27 cellular contexts compared by ENCODE assay signal in the genomic region with DNA sequence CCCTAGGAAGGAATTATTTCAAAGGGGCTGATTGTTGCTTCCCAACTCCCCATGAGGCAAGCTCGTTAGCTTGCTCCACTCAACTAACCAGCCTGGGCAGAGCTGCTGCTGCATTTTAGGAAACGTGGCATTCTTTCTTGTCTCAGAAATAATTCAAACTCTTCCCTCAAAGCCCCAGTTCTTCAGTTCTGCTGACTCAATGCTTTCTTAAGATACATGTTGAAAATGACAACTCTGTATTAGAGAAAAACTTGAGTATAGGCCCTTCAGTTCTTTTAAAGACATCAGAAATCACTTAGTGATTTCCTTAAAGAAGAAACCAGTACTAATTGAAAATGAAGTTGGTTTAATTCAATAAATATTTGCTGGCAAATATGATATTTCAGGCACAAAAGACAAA.
"Had no signal": no experiment of that assay in that cellular context is flagged by ENCODE, and none has a peak within 500 bp of the region (broad histone marks: within the 10 kb centered on the region; RNA-seq: fewer than 3 reads in every experiment).

No MANE protein-coding gene starts in this region.

- H3K4me3 ChIP-seq: left lung, lower lobe of right lung, pancreas, prostate gland, sigmoid colon, stomach, testis, thyroid gland, transverse colon, upper lobe of right lung had no signal

- H3K9me3 Mint-ChIP-seq: nephron had no signal

- H3K36me3 Mint-ChIP-seq: stimulated activated naive B cell treated with anti-CD40 and anti-IgM and Interleukin-4, amounts not matched to agents 10 μg/mL and 1 μg/mL and 100 μg/mL, for 72 hours had no signal

- H3K4me1 ChIP-seq: left lung, lower lobe of right lung, pancreas, prostate gland, testis, thyroid gland, upper lobe of right lung had no signal

- DNase-seq: hippocampal formation; kidney; left colon; left lung; lower lobe of right lung; mammary epithelial cell; mesenchymal stem cell; naive thymus-derived CD8-positive, alpha-beta T cell; nucleus accumbens; pancreas; posterior cingulate gyrus; retina; right cardiac atrium; sigmoid colon; small intestine; stimulated activated CD4-positive, alpha-beta T cell treated with anti-CD3 and anti-CD28 coated beads, Interleukin-1b, Interleukin-23, amount 100 ng/mL, for 48 hours; stimulated activated CD4-positive, alpha-beta T cell treated with anti-CD3 and anti-CD28 coated beads, Interleukin-4, amount 100 ng/mL, for 1 hour; stimulated activated naive B cell treated with anti-CD40 and anti-IgM and Interleukin-4, amounts not matched to agents 10 μg/mL and 1 μg/mL and 100 μg/mL, for 72 hours; stimulated activated naive CD8-positive, alpha-beta T cell treated with anti-CD3 and anti-CD28 coated beads, Interleukin-15, Interleukin-2, amounts not matched to agents 100 U/mL and 50 U/mL, for 24 hours; stomach; testis; thyroid gland; transverse colon; upper lobe of right lung had no signal

- H3K4me3 Mint-ChIP-seq: nephron; neural crest cell; stimulated activated naive B cell treated with anti-CD40 and anti-IgM and Interleukin-4, amounts not matched to agents 10 μg/mL and 1 μg/mL and 100 μg/mL, for 72 hours had no signal

- H3K27ac ChIP-seq: left lung, lower lobe of right lung, pancreas, prostate gland, sigmoid colon, stomach, testis, thyroid gland, transverse colon, upper lobe of right lung had no signal

- H3K36me3 ChIP-seq: left lung, lower lobe of right lung, pancreas, prostate gland, sigmoid colon, stomach, thyroid gland, transverse colon, upper lobe of right lung had no signal

- H3K27me3 ChIP-seq: left lung, pancreas, sigmoid colon, stomach, testis, thyroid gland, transverse colon, upper lobe of right lung had no signal

- H3K27me3 Mint-ChIP-seq: naive thymus-derived CD8-positive, alpha-beta T cell had no signal

- H3K4me1 Mint-ChIP-seq: stimulated activated naive B cell treated with anti-CD40 and anti-IgM and Interleukin-4, amounts not matched to agents 10 μg/mL and 1 μg/mL and 100 μg/mL, for 72 hours had no signal

- H3K9me3 ChIP-seq: left lung, lower lobe of right lung, pancreas, prostate gland, sigmoid colon, stomach, testis, thyroid gland, transverse colon, upper lobe of right lung had no signal

- H3K27ac Mint-ChIP-seq: nephron; stimulated activated naive B cell treated with anti-CD40 and anti-IgM and Interleukin-4, amounts not matched to agents 10 μg/mL and 1 μg/mL and 100 μg/mL, for 72 hours had no signal

- ATAC-seq: left colon; left lung; lower lobe of right lung; naive thymus-derived CD8-positive, alpha-beta T cell; pancreas; right cardiac atrium; stimulated activated naive B cell treated with anti-CD40 and anti-IgM and Interleukin-4, amounts not matched to agents 10 μg/mL and 1 μg/mL and 100 μg/mL, for 72 hours; stimulated activated naive CD8-positive, alpha-beta T cell treated with anti-CD3 and anti-CD28 coated beads, Interleukin-15, Interleukin-2, amounts not matched to agents 100 U/mL and 50 U/mL, for 24 hours; upper lobe of right lung had no signal
